Comparison of ENCODE assay signal across 1 cellular context in genomic region chr11:78290293-78291176, GRCh38.
TF ChIP-seq lines count a peak whose summit lies in the region.

No MANE protein-coding gene starts in this region.

TF ChIP-seq in HepG2, 621 proteins besides CTCF, POLR2A, EP300 and RAD21 (continued from another document):
- TF ChIP-seq, protein P1, sequence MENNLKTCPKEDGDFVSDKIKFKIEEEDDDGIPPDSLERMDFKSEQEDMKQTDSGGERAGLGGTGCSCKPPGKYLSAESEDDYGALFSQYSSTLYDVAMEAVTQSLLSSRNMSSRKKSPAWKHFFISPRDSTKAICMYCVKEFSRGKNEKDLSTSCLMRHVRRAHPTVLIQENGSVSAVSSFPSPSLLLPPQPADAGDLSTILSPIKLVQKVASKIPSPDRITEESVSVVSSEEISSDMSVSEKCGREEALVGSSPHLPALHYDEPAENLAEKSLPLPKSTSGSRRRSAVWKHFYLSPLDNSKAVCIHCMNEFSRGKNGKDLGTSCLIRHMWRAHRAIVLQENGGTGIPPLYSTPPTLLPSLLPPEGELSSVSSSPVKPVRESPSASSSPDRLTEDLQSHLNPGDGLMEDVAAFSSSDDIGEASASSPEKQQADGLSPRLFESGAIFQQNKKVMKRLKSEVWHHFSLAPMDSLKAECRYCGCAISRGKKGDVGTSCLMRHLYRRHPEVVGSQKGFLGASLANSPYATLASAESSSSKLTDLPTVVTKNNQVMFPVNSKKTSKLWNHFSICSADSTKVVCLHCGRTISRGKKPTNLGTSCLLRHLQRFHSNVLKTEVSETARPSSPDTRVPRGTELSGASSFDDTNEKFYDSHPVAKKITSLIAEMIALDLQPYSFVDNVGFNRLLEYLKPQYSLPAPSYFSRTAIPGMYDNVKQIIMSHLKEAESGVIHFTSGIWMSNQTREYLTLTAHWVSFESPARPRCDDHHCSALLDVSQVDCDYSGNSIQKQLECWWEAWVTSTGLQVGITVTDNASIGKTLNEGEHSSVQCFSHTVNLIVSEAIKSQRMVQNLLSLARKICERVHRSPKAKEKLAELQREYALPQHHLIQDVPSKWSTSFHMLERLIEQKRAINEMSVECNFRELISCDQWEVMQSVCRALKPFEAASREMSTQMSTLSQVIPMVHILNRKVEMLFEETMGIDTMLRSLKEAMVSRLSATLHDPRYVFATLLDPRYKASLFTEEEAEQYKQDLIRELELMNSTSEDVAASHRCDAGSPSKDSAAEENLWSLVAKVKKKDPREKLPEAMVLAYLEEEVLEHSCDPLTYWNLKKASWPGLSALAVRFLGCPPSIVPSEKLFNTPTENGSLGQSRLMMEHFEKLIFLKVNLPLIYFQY (CRISPR knock-in tag; IDR thresholded peaks at IDR 0.05; ENCODE audit: borderline replicate concordance) = peak; percentile 46; the same call in 1 of the 2 replicates
- TF ChIP-seq DMAP1 (CRISPR knock-in tag; IDR thresholded peaks at IDR 0.05) (peak; percentile 85), ZSCAN12 (CRISPR knock-in tag; IDR thresholded peaks at IDR 0.05) (no peak), ZNF790 (CRISPR knock-in tag; IDR thresholded peaks at IDR 0.05; ENCODE audit: borderline replicate concordance) (no peak), RFX1 (IDR thresholded peaks at IDR 0.05) (no peak), NCOR1 (IDR thresholded peaks at IDR 0.05; ENCODE audit: borderline replicate concordance, low read length) (peak; percentile 94), KLF15 (CRISPR knock-in tag; IDR thresholded peaks at IDR 0.05; ENCODE audit: borderline replicate concordance) (no peak), KLF6 (CRISPR knock-in tag; IDR thresholded peaks at IDR 0.05) (peak; percentile 97; the same call in 1 of the 2 replicates), CAMTA2 (CRISPR knock-in tag; IDR thresholded peaks at IDR 0.05; ENCODE audit: borderline replicate concordance) (no peak), SYNCRIP (IDR thresholded peaks at IDR 0.05; ENCODE audit: insufficient read depth, low read depth, low read length) (no peak), ZNF543 (CRISPR knock-in tag; IDR thresholded peaks at IDR 0.05) (no peak), PAF1 (CRISPR knock-in tag; IDR thresholded peaks at IDR 0.05) (no peak), MED13 (CRISPR knock-in tag; IDR thresholded peaks at IDR 0.05) (no peak; the same call in 1 of the 2 replicates), KDM4B (CRISPR knock-in tag; IDR thresholded peaks at IDR 0.05) (peak; percentile 99), ZNF775 (CRISPR knock-in tag; IDR thresholded peaks at IDR 0.05; ENCODE audit: borderline replicate concordance) (no peak), MEIS2 (CRISPR knock-in tag; IDR thresholded peaks at IDR 0.05) (peak; percentile 98), NFATC3 (CRISPR knock-in tag; IDR thresholded peaks at IDR 0.05) (no peak), ADNP (CRISPR knock-in tag; IDR thresholded peaks at IDR 0.05) (no peak), TBX3 (IDR thresholded peaks at IDR 0.05; ENCODE audit: borderline replicate concordance) (peak; percentile 70; the same call in 1 of the 2 replicates), SMAD1 (CRISPR knock-in tag; IDR thresholded peaks at IDR 0.05; ENCODE audit: borderline replicate concordance, low read depth) (no peak), ZNF180 (CRISPR knock-in tag; IDR thresholded peaks at IDR 0.05; ENCODE audit: borderline replicate concordance, low read depth) (no peak), ATF5 (CRISPR knock-in tag; IDR thresholded peaks at IDR 0.05; ENCODE audit: low read depth) (peak; percentile 97), ZNF670 (CRISPR knock-in tag; IDR thresholded peaks at IDR 0.05; ENCODE audit: borderline replicate concordance) (peak; percentile 82; the same call in 1 of the 2 replicates), ARHGAP35 (CRISPR knock-in tag; IDR thresholded peaks at IDR 0.05; ENCODE audit: borderline replicate concordance) (no peak)
- TF ChIP-seq, protein P2, sequence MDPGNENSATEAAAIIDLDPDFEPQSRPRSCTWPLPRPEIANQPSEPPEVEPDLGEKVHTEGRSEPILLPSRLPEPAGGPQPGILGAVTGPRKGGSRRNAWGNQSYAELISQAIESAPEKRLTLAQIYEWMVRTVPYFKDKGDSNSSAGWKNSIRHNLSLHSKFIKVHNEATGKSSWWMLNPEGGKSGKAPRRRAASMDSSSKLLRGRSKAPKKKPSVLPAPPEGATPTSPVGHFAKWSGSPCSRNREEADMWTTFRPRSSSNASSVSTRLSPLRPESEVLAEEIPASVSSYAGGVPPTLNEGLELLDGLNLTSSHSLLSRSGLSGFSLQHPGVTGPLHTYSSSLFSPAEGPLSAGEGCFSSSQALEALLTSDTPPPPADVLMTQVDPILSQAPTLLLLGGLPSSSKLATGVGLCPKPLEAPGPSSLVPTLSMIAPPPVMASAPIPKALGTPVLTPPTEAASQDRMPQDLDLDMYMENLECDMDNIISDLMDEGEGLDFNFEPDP (CRISPR knock-in tag; conservative IDR thresholded peaks at IDR 0.05) = no peak
- TF ChIP-seq, protein P3, sequence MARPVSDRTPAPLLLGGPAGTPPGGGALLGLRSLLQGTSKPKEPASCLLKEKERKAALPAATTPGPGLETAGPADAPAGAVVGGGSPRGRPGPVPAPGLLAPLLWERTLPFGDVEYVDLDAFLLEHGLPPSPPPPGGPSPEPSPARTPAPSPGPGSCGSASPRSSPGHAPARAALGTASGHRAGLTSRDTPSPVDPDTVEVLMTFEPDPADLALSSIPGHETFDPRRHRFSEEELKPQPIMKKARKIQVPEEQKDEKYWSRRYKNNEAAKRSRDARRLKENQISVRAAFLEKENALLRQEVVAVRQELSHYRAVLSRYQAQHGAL (CRISPR knock-in tag; IDR thresholded peaks at IDR 0.05; ENCODE audit: not compliant biosample characterization) = no peak
- TF ChIP-seq, protein P4, sequence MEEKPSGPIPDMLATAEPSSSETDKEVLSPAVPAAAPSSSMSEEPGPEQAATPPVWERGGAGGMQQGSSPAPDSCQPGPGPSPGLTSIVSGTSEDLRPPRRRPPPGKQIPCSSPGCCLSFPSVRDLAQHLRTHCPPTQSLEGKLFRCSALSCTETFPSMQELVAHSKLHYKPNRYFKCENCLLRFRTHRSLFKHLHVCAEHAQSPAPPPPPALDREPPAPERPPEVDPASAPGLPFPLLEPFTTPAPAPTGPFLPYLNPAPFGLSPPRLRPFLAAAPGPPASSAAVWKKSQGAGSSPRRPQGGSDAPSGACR (CRISPR knock-in tag; IDR thresholded peaks at IDR 0.05) = peak; percentile 57; the same call in 1 of the 2 replicates
TF ChIP-seq in HepG2: peak in this region for 250.
